7 cellular contexts compared by ENCODE assay signal in the genomic region with DNA sequence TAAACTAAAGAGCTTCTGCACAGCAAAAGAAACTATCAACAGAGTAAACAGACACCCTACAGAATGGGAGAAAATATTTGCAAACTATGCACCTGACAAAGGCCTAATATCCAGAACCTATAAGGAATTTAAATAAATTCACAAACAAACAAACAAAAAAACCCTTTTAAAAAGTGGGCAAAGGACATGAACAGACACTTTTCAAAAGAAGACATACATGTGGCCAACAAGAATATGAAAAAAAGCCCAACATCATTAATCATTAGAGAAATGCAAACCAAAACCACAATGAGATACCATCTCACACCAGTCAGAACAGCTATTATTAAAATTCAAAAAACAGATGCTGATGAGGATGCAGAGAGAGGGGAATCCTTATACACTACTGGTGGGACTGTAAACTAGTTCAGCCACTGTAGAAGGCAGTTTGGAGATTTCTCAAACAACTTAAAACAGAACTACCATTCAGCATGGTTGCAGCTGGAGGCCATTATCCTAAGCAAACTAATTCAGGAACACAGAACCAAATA.
DNase-seq lines count a peak whose midpoint lies in the region; ATAC-seq, FAIRE-seq and TF ChIP-seq lines count a peak whose summit lies in the region.
"Not testable (repeated sequence)": the region's sequence is repeated elsewhere in the genome, so short reads cannot be mapped to it uniquely, and the experiment has no call there.

No MANE protein-coding gene starts in this region.

- CTCF ChIA-PET in SK-N-SH (lab: Yijun Ruan, JAX); GM12878 (lab: Yijun Ruan, JAX): not testable (repeated sequence)

- SMC1A ChIA-PET in GM12878 (lab: Charles Lee; ENCODE audit: uncharacterized antibody, unreplicated experiment): not testable (repeated sequence)

- POLR2A ChIA-PET in SK-N-SH (lab: Yijun Ruan, JAX); GM12878 (lab: Charles Lee): not testable (repeated sequence)

- not testable (repeated sequence) for H3K9ac ChIP-seq in SK-N-SH; GM12878 (ENCODE audit: control insufficient read depth, insufficient read depth, low read length)

- not testable (repeated sequence) for H3K27me3 Mint-ChIP-seq in stimulated activated naive B cell treated with anti-CD40 and anti-IgM and Interleukin-4, amounts not matched to agents 10 μg/mL and 1 μg/mL and 100 μg/mL, for 72 hours

- RAD21 ChIA-PET in GM12878 (lab: Charles Lee; ENCODE audit: unreplicated experiment): not testable (repeated sequence)

- not testable (repeated sequence) for H3K4me1 ChIP-seq in SK-N-SH (ENCODE audit: control insufficient read depth in 1 of 2, insufficient read depth in 2 of 2, low read depth in 1 of 2, low read length in 1 of 2); GM12878 (ENCODE audit: control insufficient read depth, insufficient read depth, low read length)

- peak; percentile 71 for ATAC-seq in HG03354 (IDR thresholded peaks at IDR 0.05; ENCODE audit: poor library complexity, severe bottlenecking, unreplicated experiment)
- ATAC-seq in GM12878: peak; percentile 70
- peak; percentile 41 to 45 for ATAC-seq in stimulated activated naive B cell treated with anti-CD40 and anti-IgM and Interleukin-4, amounts not matched to agents 10 μg/mL and 1 μg/mL and 100 μg/mL, for 72 hours (replicated peaks)

- peaks cover 0 to 12% of the 10 kb centered on the region in 2 experiments for H3K36me3 ChIP-seq in SK-N-SH (replicated peaks in 1 of 2; ENCODE audit: control insufficient read depth in 1 of 2, insufficient read depth in 2 of 2, low read length in 1 of 2)
- H3K36me3 ChIP-seq in GM12878 (ENCODE audit: control insufficient read depth in 2 of 2, insufficient read depth in 2 of 2, low read length in 1 of 2): not testable (repeated sequence)

- TF ChIP-seq CTCF in SK-N-SH (IDR thresholded peaks at IDR 0.05); GM12878 (IDR thresholded peaks at IDR 0.05 in 2 of 3, conservative IDR thresholded peaks at IDR 0.05 in 1 of 3; ENCODE audit: control insufficient read depth in 2 of 3, extremely low read depth in 1 of 3, insufficient read depth in 1 of 3, low read depth in 3 of 3, low read length in 3 of 3): not testable (repeated sequence)

- not testable (repeated sequence) for BruUV-seq in GM12878 (replicated peaks; lab: Mats Ljungman, UMichigan)

- in situ Hi-C loops in GM12878 (cut with MboI): not testable (repeated sequence)

- not testable (repeated sequence) for H3K9me3 ChIP-seq in SK-N-SH; GM12878 (replicated peaks; ENCODE audit: control insufficient read depth, insufficient read depth, low read length)

- DNase-seq in EH (ENCODE audit: low read depth): peak; percentile 46
- peak; percentile 16 for DNase-seq in NAMALWA (ENCODE audit: low spot score)
- not testable (repeated sequence) for DNase-seq in SK-N-SH; GM12878 (ENCODE audit: low read depth, low spot score); stimulated activated naive B cell treated with anti-CD40 and anti-IgM and Interleukin-4, amounts not matched to agents 10 μg/mL and 1 μg/mL and 100 μg/mL, for 72 hours
- DNase-seq in myocyte (ENCODE audit: low read depth): peak; percentile 42

- peaks cover 1 to 11% of the 10 kb centered on the region in 2 donors for H3K4me1 Mint-ChIP-seq in stimulated activated naive B cell treated with anti-CD40 and anti-IgM and Interleukin-4, amounts not matched to agents 10 μg/mL and 1 μg/mL and 100 μg/mL, for 72 hours

- H3K4me3 ChIP-seq in SK-N-SH (ENCODE audit: low read depth in 2 of 2, low read length in 1 of 2); GM12878: not testable (repeated sequence)

- not testable (repeated sequence) for TF ChIP-seq EP300 in SK-N-SH (IDR thresholded peaks at IDR 0.05; ENCODE audit: borderline replicate concordance in 1 of 2, low read depth in 1 of 2, low read length in 1 of 2); GM12878 (IDR thresholded peaks at IDR 0.05; ENCODE audit: borderline replicate concordance in 1 of 2, control insufficient read depth in 1 of 2, low read depth in 2 of 2, low read length in 2 of 2)

- H3K9me3 Mint-ChIP-seq in stimulated activated naive B cell treated with anti-CD40 and anti-IgM and Interleukin-4, amounts not matched to agents 10 μg/mL and 1 μg/mL and 100 μg/mL, for 72 hours: not testable (repeated sequence)

- H3K27me3 ChIP-seq in SK-N-SH (ENCODE audit: insufficient read depth); GM12878 (replicated peaks in 1 of 2; ENCODE audit: control insufficient read depth in 2 of 2, insufficient read depth in 2 of 2, low read length in 1 of 2): not testable (repeated sequence)

- H3F3A ChIP-seq in SK-N-SH (replicated peaks; ENCODE audit: insufficient read depth): not testable (repeated sequence)

- FAIRE-seq in GM12878 (lab: Jason Lieb, UNC): not testable (repeated sequence)

- not testable (repeated sequence) for H3K4me2 ChIP-seq in SK-N-SH; GM12878 (ENCODE audit: control insufficient read depth, insufficient read depth)

- H3K79me2 ChIP-seq in SK-N-SH (ENCODE audit: insufficient read depth); GM12878 (ENCODE audit: control insufficient read depth, insufficient read depth, low read length): not testable (repeated sequence)

- H2AFZ ChIP-seq in SK-N-SH (ENCODE audit: low read depth); GM12878 (ENCODE audit: control insufficient read depth, low read depth, low read length): not testable (repeated sequence)

- not testable (repeated sequence) for H3K4me3 Mint-ChIP-seq in stimulated activated naive B cell treated with anti-CD40 and anti-IgM and Interleukin-4, amounts not matched to agents 10 μg/mL and 1 μg/mL and 100 μg/mL, for 72 hours

- not testable (repeated sequence) for TF ChIP-seq RAD21 in SK-N-SH (IDR thresholded peaks at IDR 0.05; ENCODE audit: low read length); GM12878 (IDR thresholded peaks at IDR 0.05; ENCODE audit: insufficient read depth, low read depth, low read length)

- H4K20me1 ChIP-seq in SK-N-SH (ENCODE audit: insufficient read depth); GM12878 (ENCODE audit: control insufficient read depth, insufficient read depth): not testable (repeated sequence)

- H3K27ac ChIP-seq in SK-N-SH (ENCODE audit: low read depth in 2 of 2, low read length in 1 of 2); GM12878 (ENCODE audit: control insufficient read depth, insufficient read depth): not testable (repeated sequence)

- H3K9me2 ChIP-seq in SK-N-SH: not testable (repeated sequence)

- intact Hi-C loops in GM12878 (cut with micrococcal nuclease; ENCODE audit: unreplicated experiment): not testable (repeated sequence)

- H3K36me3 Mint-ChIP-seq in stimulated activated naive B cell treated with anti-CD40 and anti-IgM and Interleukin-4, amounts not matched to agents 10 μg/mL and 1 μg/mL and 100 μg/mL, for 72 hours: not testable (repeated sequence)

- H3K27ac Mint-ChIP-seq in stimulated activated naive B cell treated with anti-CD40 and anti-IgM and Interleukin-4, amounts not matched to agents 10 μg/mL and 1 μg/mL and 100 μg/mL, for 72 hours: not testable (repeated sequence)

- TF ChIP-seq POLR2A in GM12878 (IDR thresholded peaks at IDR 0.05; ENCODE audit: low read depth, low read length): not testable (repeated sequence)

TF ChIP-seq in SK-N-SH, 30 proteins besides CTCF, POLR2A, EP300 and RAD21:
- TF ChIP-seq, protein P1, sequence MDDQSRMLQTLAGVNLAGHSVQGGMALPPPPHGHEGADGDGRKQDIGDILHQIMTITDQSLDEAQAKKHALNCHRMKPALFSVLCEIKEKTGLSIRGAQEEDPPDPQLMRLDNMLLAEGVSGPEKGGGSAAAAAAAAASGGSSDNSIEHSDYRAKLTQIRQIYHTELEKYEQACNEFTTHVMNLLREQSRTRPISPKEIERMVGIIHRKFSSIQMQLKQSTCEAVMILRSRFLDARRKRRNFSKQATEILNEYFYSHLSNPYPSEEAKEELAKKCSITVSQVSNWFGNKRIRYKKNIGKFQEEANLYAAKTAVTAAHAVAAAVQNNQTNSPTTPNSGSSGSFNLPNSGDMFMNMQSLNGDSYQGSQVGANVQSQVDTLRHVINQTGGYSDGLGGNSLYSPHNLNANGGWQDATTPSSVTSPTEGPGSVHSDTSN (IDR thresholded peaks at IDR 0.05): 0 out of 2 replicates have a peak, but pooled peaks have one; percentile 12
- TF ChIP-seq TCF12 (IDR thresholded peaks at IDR 0.05): peak; percentile 31; the same call in 1 of the 2 replicates
